In the genomic region with DNA sequence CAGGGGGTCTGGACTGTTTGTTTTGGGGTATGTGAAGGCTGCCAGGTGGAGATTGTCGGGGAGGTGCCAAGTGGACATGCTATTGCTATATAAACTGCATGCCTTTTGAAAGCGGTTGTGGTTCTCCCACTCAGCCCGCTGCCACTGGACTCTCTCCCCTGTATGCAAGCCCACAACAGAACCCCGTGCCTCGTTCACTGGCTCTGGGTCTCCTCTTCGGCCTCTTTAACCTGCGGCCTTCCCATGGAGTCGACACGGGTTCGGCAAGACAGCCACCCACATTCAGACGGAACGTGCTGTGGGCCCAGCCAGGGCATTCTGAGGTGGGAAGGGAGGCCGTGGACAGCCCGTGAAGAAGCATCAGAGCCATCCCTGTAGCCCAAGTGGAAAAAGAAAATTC, we compare ENCODE assay signal across 25 cellular contexts.
"Had no signal": no experiment of that assay in that cellular context is flagged by ENCODE, and none has a peak within 500 bp of the region (broad histone marks: within the 10 kb centered on the region; RNA-seq: fewer than 3 reads in every experiment).

No MANE protein-coding gene starts in this region.

- H3K36me3 ChIP-seq: left ventricle myocardium inferior, pancreas, right lobe of liver, SJSA1, transverse colon had no signal

- H3K9me3 ChIP-seq: left ventricle myocardium inferior, pancreas, right lobe of liver, SJSA1, transverse colon had no signal

- H3K27me3 ChIP-seq: pancreas, right lobe of liver, SJSA1, transverse colon had no signal

- ATAC-seq: activated naive CD8-positive, alpha-beta T cell treated with anti-CD3 and anti-CD28 coated beads, Interleukin-2, amount 50 U/mL, for 24 hours; right lobe of liver; stimulated activated memory B cell treated with anti-CD40 and anti-IgM and Interleukin-4, amounts not matched to agents 10 μg/mL and 1 μg/mL and 100 μg/mL, for 72 hours; stimulated activated naive CD8-positive, alpha-beta T cell treated with anti-CD3 and anti-CD28 coated beads, Interleukin-15, amount 100 ng/mL, for 72 hours had no signal

- H3K4me3 ChIP-seq: coronary artery, dorsolateral prefrontal cortex, left ventricle myocardium inferior, pancreas, right lobe of liver, SJSA1, transverse colon had no signal

- H3K27ac ChIP-seq: dorsolateral prefrontal cortex, pancreas, right lobe of liver had no signal

- DNase-seq: activated CD4-positive, alpha-beta memory T cell treated with anti-CD3 and anti-CD28 coated beads for 36 hours; activated CD4-positive, alpha-beta T cell treated with anti-CD3 and anti-CD28 coated beads, Interleukin-2, amount 10 ng/mL, durations not matched to agents 24 days and 14 days; activated CD4-positive, CD25-positive, alpha-beta regulatory T cell treated with anti-CD3 and anti-CD28 coated beads, Interleukin-2, amount 50 U/mL, for 72 hours; activated CD8-positive, alpha-beta memory T cell treated with anti-CD3 and anti-CD28 coated beads, Interleukin-2, amount 50 U/mL, for 48 hours; activated gamma-delta T cell treated with Interleukin-2 at 50 U/mL for 16 hours; activated naive CD8-positive, alpha-beta T cell treated with anti-CD3 and anti-CD28 coated beads, Interleukin-2, amount 50 U/mL, for 24 hours; activated T-cell treated with anti-CD3 and anti-CD28 coated beads, Interleukin-2, amount 50 U/mL, for 24 hours; cerebellar nuclear complex; dorsolateral prefrontal cortex; effector memory CD4-positive, alpha-beta T cell; islet precursor cell; left ventricle myocardium inferior; naive B cell; nephron progenitor cell; pancreas; right lobe of liver; small intestine; stimulated activated CD4-positive, alpha-beta T cell treated with anti-CD3 and anti-CD28 coated beads, Interleukin-1b, Interleukin-23, amount 100 ng/mL, for 48 hours; stimulated activated CD4-positive, alpha-beta T cell treated with anti-CD3 and anti-CD28 coated beads, Interleukin-4, amount 100 ng/mL, for 4 hours; stimulated activated CD8-positive, alpha-beta memory T cell treated with anti-CD3 and anti-CD28 coated beads, Interleukin-4, amount 100 ng/mL, for 48 hours; stimulated activated naive CD8-positive, alpha-beta T cell treated with anti-CD3 and anti-CD28 coated beads, Interleukin-15, amount 100 ng/mL, for 72 hours; transverse colon had no signal

- H3K4me1 ChIP-seq: right lobe of liver had no signal
